8 cellular contexts compared by ENCODE assay signal in genomic region chr14:77301103-77301502, GRCh38. TPM values are rescaled to one million over a fixed set of nuclear protein-coding genes. Genes with fewer than 3 reads are reported as not detected.
A peak's percentile ranks its signal among the peaks of the same experiment; 100 is the strongest.
DNase-seq lines count a peak whose midpoint lies in the region; ATAC-seq and TF ChIP-seq lines count a peak whose summit lies in the region.

No MANE protein-coding gene starts in this region.

- H3K27ac Mint-ChIP-seq in activated CD4-positive, alpha-beta T cell treated with anti-CD3 and anti-CD28 coated beads, Interleukin-2, amount 10 ng/mL, durations not matched to agents 7 days and 5 days, result no peak overlapping the region
- no peak overlapping the region for H3K27ac Mint-ChIP-seq in effector memory CD8-positive, alpha-beta T cell

- peaks cover 2 to 11% of the 10 kb centered on the region in 2 donors for H3K4me1 ChIP-seq in lung (ENCODE audit: control insufficient read depth in 2 of 2, insufficient read depth in 2 of 2, low read length in 2 of 2)

- no peaks in the 10 kb centered on the region for H3K27me3 Mint-ChIP-seq in activated CD4-positive, alpha-beta T cell treated with anti-CD3 and anti-CD28 coated beads, Interleukin-2, amount 10 ng/mL, durations not matched to agents 7 days and 5 days
- no peaks in the 10 kb centered on the region for H3K27me3 Mint-ChIP-seq in effector memory CD8-positive, alpha-beta T cell

- peaks cover 17% of the 10 kb centered on the region for H3K4me1 Mint-ChIP-seq in activated CD4-positive, alpha-beta T cell treated with anti-CD3 and anti-CD28 coated beads, Interleukin-2, amount 10 ng/mL, durations not matched to agents 7 days and 5 days
- H3K4me1 Mint-ChIP-seq in effector memory CD8-positive, alpha-beta T cell (ENCODE audit: low read depth in 2 of 2), result peaks cover 3 to 4% of the 10 kb centered on the region in 2 donors

- no peak overlapping the region for H3K4me3 ChIP-seq in AG04450 (ENCODE audit: low read depth, low read length)
- H3K4me3 ChIP-seq in lung, result no peak overlapping the region

- TF ChIP-seq CTCF in AG04450 (IDR thresholded peaks at IDR 0.05; ENCODE audit: low read depth, low read length), result peak; percentile 95
- no peak for TF ChIP-seq CTCF in lung (IDR thresholded peaks at IDR 0.05; ENCODE audit: control extremely low read depth, extremely low read depth)

- ATAC-seq in GM18511 (IDR thresholded peaks at IDR 0.05; ENCODE audit: unreplicated experiment) (peak; percentile 66), lung (ENCODE audit: insufficient read depth, low FRiP score) (no peak), GM18861 (IDR thresholded peaks at IDR 0.05; ENCODE audit: unreplicated experiment) (no peak)
- ATAC-seq in effector memory CD8-positive, alpha-beta T cell (replicated peaks), result peak; percentile 24

- H3K36me3 ChIP-seq in lung (ENCODE audit: control insufficient read depth in 2 of 2, insufficient read depth in 2 of 2, low read length in 2 of 2), result peaks cover 20 to 37% of the 10 kb centered on the region in 2 donors

- no peaks in the 10 kb centered on the region for H3K36me3 Mint-ChIP-seq in activated CD4-positive, alpha-beta T cell treated with anti-CD3 and anti-CD28 coated beads, Interleukin-2, amount 10 ng/mL, durations not matched to agents 7 days and 5 days (ENCODE audit: low read depth)
- peaks cover 2% of the 10 kb centered on the region for H3K36me3 Mint-ChIP-seq in effector memory CD8-positive, alpha-beta T cell (ENCODE audit: insufficient read depth)

- H3K27ac ChIP-seq in AG04450 (ENCODE audit: low read depth, low read length) (no peak overlapping the region), lung (ENCODE audit: low read depth in 1 of 2, low read length in 1 of 2) (no peak overlapping the region)

- H3K4me3 Mint-ChIP-seq in activated CD4-positive, alpha-beta T cell treated with anti-CD3 and anti-CD28 coated beads, Interleukin-2, amount 10 ng/mL, durations not matched to agents 7 days and 5 days, result no peak overlapping the region
- H3K4me3 Mint-ChIP-seq in effector memory CD8-positive, alpha-beta T cell, result no peak overlapping the region

- no peaks in the 10 kb centered on the region for H3K9me3 ChIP-seq in AG04450 (ENCODE audit: control insufficient read depth, insufficient read depth, low read length)
- peaks cover 0 to under 1% of the 10 kb centered on the region in 2 donors for H3K9me3 ChIP-seq in lung (ENCODE audit: control insufficient read depth in 2 of 2, insufficient read depth in 1 of 2, low read length in 1 of 2)

- CTCF ChIA-PET in AG04450 (lab: Charles Lee), result interaction anchor here (0.6 to 8.3 kb wide), 16 partner anchors 9 to 405 kb away, joined by 3 to 305 read pairs (median 4); partner anchors contain the start of genes GSTZ1, POMT2 and SAMD15
- CTCF ChIA-PET in activated CD4-positive, alpha-beta T cell treated with anti-CD3 and anti-CD28 coated beads, Interleukin-2, amount 10 ng/mL, durations not matched to agents 7 days and 5 days (lab: Charles Lee), result interaction anchor here (0.8 to 7.7 kb wide), 7 partner anchors 8 to 249 kb away, joined by 3 to 83 read pairs (median 4); partner anchors contain the start of genes GSTZ1 and POMT2

- peak; percentile 63 for DNase-seq in AG04450 (ENCODE audit: low read depth, low spot score)
- DNase-seq in NCI-H2227 (lab: John Stamatoyannopoulos, UW; ENCODE audit: unreplicated experiment), result peak; percentile 77
- peak; percentile 74 for DNase-seq in activated CD4-positive, alpha-beta T cell treated with anti-CD3 and anti-CD28 coated beads, Interleukin-2, amount 10 ng/mL, durations not matched to agents 7 days and 5 days
- DNase-seq in effector memory CD8-positive, alpha-beta T cell, result peak in 2 of 3 experiments; percentile 9 to 21
- peak; percentile 57 for DNase-seq in lung (ENCODE audit: low spot score)
- peak; percentile 38 to 46 for DNase-seq in stimulated activated CD8-positive, alpha-beta memory T cell treated with anti-CD3 and anti-CD28 coated beads, Interleukin-15, amount 100 ng/mL, for 48 hours (ENCODE audit: low read depth in 2 of 2)

- 54 to 57% methylated on average over 10 of the region's 10 CpGs for WGBS in lung, 2 donors

- no peaks in the 10 kb centered on the region for H3K27me3 ChIP-seq in AG04450 (ENCODE audit: control insufficient read depth, insufficient read depth, low read length)
- no peaks in the 10 kb centered on the region for H3K27me3 ChIP-seq in lung (ENCODE audit: control insufficient read depth, insufficient read depth)

- H3K9me3 Mint-ChIP-seq in activated CD4-positive, alpha-beta T cell treated with anti-CD3 and anti-CD28 coated beads, Interleukin-2, amount 10 ng/mL, durations not matched to agents 7 days and 5 days, result no peaks in the 10 kb centered on the region
- no peaks in the 10 kb centered on the region for H3K9me3 Mint-ChIP-seq in effector memory CD8-positive, alpha-beta T cell

- POLR2A ChIA-PET in AG04450 (lab: Yijun Ruan, JAX), result interaction anchor here (2.0 kb wide), 1 partner anchor 15 kb away, joined by 6 read pairs; no protein-coding TSS in a partner anchor
- POLR2A ChIA-PET in activated CD4-positive, alpha-beta T cell treated with anti-CD3 and anti-CD28 coated beads, Interleukin-2, amount 10 ng/mL, durations not matched to agents 7 days and 5 days (lab: Charles Lee), result no interaction called here

RNA-seq across cellular contexts. Expression of gene POMT2, which starts 19.6 kb away (rescaled TPM):
- polyA plus RNA-seq in AG04450 (2011; rRNA removed) (11.0 and 17.2 TPM in 2 replicates), lung (10 to 100 TPM in 1 of 2 donors, 1 to 10 TPM in 1; 10.0 to 14.3 TPM)
- polyA minus RNA-seq in AG04450 (2011; rRNA and poly(A)+ RNA removed), result 24.1 and 31.8 TPM in 2 replicates
- 10 to 100 TPM; 11.9 to 13.8 TPM for total RNA-seq in activated CD4-positive, alpha-beta T cell treated with anti-CD3 and anti-CD28 coated beads, Interleukin-2, amount 10 ng/mL, durations not matched to agents 7 days and 5 days
- 10 to 100 TPM; 14.0 to 43.1 TPM for total RNA-seq in lung

RNA-seq across cellular contexts. Expression of gene GSTZ1, which starts 19.7 kb away (rescaled TPM):
- polyA plus RNA-seq in AG04450 (2011; rRNA removed) (12.4 and 16.8 TPM in 2 replicates), lung (10 to 100 TPM; 17.0 to 27.0 TPM)
- polyA minus RNA-seq in AG04450 (2011; rRNA and poly(A)+ RNA removed), result 11.0 and 15.8 TPM in 2 replicates
- total RNA-seq in activated CD4-positive, alpha-beta T cell treated with anti-CD3 and anti-CD28 coated beads, Interleukin-2, amount 10 ng/mL, durations not matched to agents 7 days and 5 days, result 10 to 100 TPM; 17.0 to 17.8 TPM
- 10 to 100 TPM in 1 of 2 donors, 1 to 10 TPM in 1; 7.9 to 20.2 TPM for total RNA-seq in lung

RNA-seq across cellular contexts. Expression of gene NGB, which starts 30.1 kb away (rescaled TPM):
- polyA plus RNA-seq in AG04450 (2011; rRNA removed) (not detected in 2 replicates), lung (not detected)
- not detected in 2 replicates for polyA minus RNA-seq in AG04450 (2011; rRNA and poly(A)+ RNA removed)
- total RNA-seq in activated CD4-positive, alpha-beta T cell treated with anti-CD3 and anti-CD28 coated beads, Interleukin-2, amount 10 ng/mL, durations not matched to agents 7 days and 5 days, result not detected
- not detected for total RNA-seq in lung

Comparison
In these comparisons a context has a peak if more than half of its experiments do, and no peak if none do; other contexts are left out.
1. DNase-seq: peak in every context shown above with its lines; median percentile 77 in NCI-H2227; 74 in activated CD4-positive, alpha-beta T cell treated with anti-CD3 and anti-CD28 coated beads, Interleukin-2, amount 10 ng/mL, durations not matched to agents 7 days and 5 days; 63 in AG04450; 57 in lung; 42 in stimulated activated CD8-positive, alpha-beta memory T cell treated with anti-CD3 and anti-CD28 coated beads, Interleukin-15, amount 100 ng/mL, for 48 hours; 15 in effector memory CD8-positive, alpha-beta T cell.
2. ATAC-seq: peak in GM18511 (single experiment) and effector memory CD8-positive, alpha-beta T cell (single experiment); none in lung (single experiment) and GM18861 (single experiment).